Comparison of ENCODE assay signal across 34 cellular contexts in the genomic region with DNA sequence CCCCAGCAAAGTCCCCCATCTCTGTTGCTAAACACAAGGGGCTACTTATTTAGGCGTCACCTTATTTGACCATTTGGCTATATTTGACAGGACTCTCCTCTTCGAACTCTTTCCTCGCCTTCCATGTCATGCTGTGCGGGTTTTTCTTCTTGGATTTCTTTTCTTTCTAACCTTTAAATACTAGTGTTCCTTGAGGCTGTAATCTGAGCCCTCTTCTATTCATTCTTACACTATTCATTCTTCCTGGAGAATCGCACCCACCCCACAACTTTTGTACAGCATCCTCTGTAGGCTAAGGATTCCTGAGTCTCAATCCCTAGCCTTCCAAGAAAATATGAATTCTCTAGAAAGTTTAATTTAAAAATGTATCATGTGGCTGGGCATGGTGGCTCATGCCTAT.
"Had no signal": no experiment of that assay in that cellular context is flagged by ENCODE, and none has a peak within 500 bp of the region (broad histone marks: within the 10 kb centered on the region; RNA-seq: fewer than 3 reads in every experiment).

No MANE protein-coding gene starts in this region.

- DNase-seq: activated B cell treated with CpG ODN at 0.5 μM for 24 hours; activated CD4-positive, alpha-beta memory T cell treated with anti-CD3 and anti-CD28 coated beads for 36 hours; activated CD4-positive, alpha-beta T cell treated with anti-CD3 and anti-CD28 coated beads for 4 hours; activated CD4-positive, alpha-beta T cell treated with anti-CD3 and anti-CD28 coated beads, Interleukin-2, amount 10 ng/mL, durations not matched to agents 24 days and 14 days; activated CD4-positive, alpha-beta T cell treated with anti-CD3 and anti-CD28 coated beads, Interleukin-2, amount 50 U/mL, for 1 hour; activated CD4-positive, alpha-beta T cell treated with anti-CD3 and anti-CD28 coated beads, Interleukin-2, amount 50 U/mL, for 4 hours; activated CD4-positive, CD25-positive, alpha-beta regulatory T cell treated with anti-CD3 and anti-CD28 coated beads, Interleukin-2, amount 50 U/mL, for 72 hours; activated CD8-positive, alpha-beta memory T cell treated with anti-CD3 and anti-CD28 coated beads, Interleukin-2, amount 50 U/mL, for 4 hours; activated CD8-positive, alpha-beta T cell treated with anti-CD3 and anti-CD28 coated beads for 36 hours; activated gamma-delta T cell; activated naive CD4-positive, alpha-beta T cell treated with anti-CD3 and anti-CD28 coated beads, Interleukin-2, amount 10 ng/mL, durations not matched to agents 7 days and 5 days; activated naive CD4-positive, alpha-beta T cell treated with Interleukin-2 at 50 U/mL for 16 hours; activated naive CD8-positive, alpha-beta T cell treated with anti-CD3 and anti-CD28 coated beads, Interleukin-2, amount 10 ng/mL, durations not matched to agents 7 days and 5 days; activated naive CD8-positive, alpha-beta T cell treated with anti-CD3 and anti-CD28 coated beads, Interleukin-2, amount 50 U/mL, for 24 hours; activated T-cell treated with anti-CD3 and anti-CD28 coated beads for 4 hours; activated T-cell treated with anti-CD3 and anti-CD28 coated beads, Interleukin-2, amount 50 U/mL, for 1 hour; activated T-cell treated with anti-CD3 and anti-CD28 coated beads, Interleukin-2, amount 50 U/mL, for 4 hours; activated T-cell treated with anti-CD3 and anti-CD28 coated beads, Interleukin-2, amount 50 U/mL, for 72 hours; amniotic stem cell; aorta; body of pancreas; brain microvascular endothelial cell; central memory CD4-positive, alpha-beta T cell; T-helper 1 cell; T-helper 2 cell; T-helper 9 cell; WERI-Rb-1 had no signal

- H3K36me3 Mint-ChIP-seq: activated CD4-positive, alpha-beta memory T cell treated with anti-CD3 and anti-CD28 coated beads for 36 hours; activated naive CD4-positive, alpha-beta T cell treated with anti-CD3 and anti-CD28 coated beads, Interleukin-2, amount 10 ng/mL, durations not matched to agents 7 days and 5 days; activated naive CD4-positive, alpha-beta T cell treated with anti-CD3 and anti-CD28 coated beads, Interleukin-2, amount 50 U/mL, for 24 hours; activated naive CD8-positive, alpha-beta T cell; activated naive CD8-positive, alpha-beta T cell treated with anti-CD3 and anti-CD28 coated beads, Interleukin-2, amount 10 ng/mL, durations not matched to agents 7 days and 5 days had no signal

- H3K9me3 ChIP-seq: body of pancreas, breast epithelium had no signal

- H3K4me1 Mint-ChIP-seq: activated B cell treated with CpG ODN at 0.5 μM for 24 hours; activated CD4-positive, alpha-beta T cell treated with anti-CD3 and anti-CD28 coated beads, Interleukin-2, amount 10 ng/mL, durations not matched to agents 24 days and 14 days; activated naive CD4-positive, alpha-beta T cell treated with anti-CD3 and anti-CD28 coated beads, Interleukin-2, amount 10 ng/mL, durations not matched to agents 7 days and 5 days; activated naive CD4-positive, alpha-beta T cell treated with anti-CD3 and anti-CD28 coated beads, Interleukin-2, amount 50 U/mL, for 24 hours; activated naive CD8-positive, alpha-beta T cell treated with anti-CD3 and anti-CD28 coated beads, Interleukin-2, amount 10 ng/mL, durations not matched to agents 7 days and 5 days; activated naive CD8-positive, alpha-beta T cell treated with anti-CD3 and anti-CD28 coated beads, Interleukin-2, amount 50 U/mL, for 24 hours; activated T-helper 17 cell treated with anti-CD3 and anti-CD28 coated beads, Interleukin-2, amount 50 U/mL, for 72 hours had no signal

- H3K4me3 Mint-ChIP-seq: activated B cell treated with CpG ODN at 0.5 μM for 24 hours; activated CD4-positive, alpha-beta memory T cell treated with anti-CD3 and anti-CD28 coated beads for 36 hours; activated CD4-positive, alpha-beta T cell treated with anti-CD3 and anti-CD28 coated beads, Interleukin-2, amount 10 ng/mL, durations not matched to agents 24 days and 14 days; activated CD8-positive, alpha-beta T cell treated with anti-CD3 and anti-CD28 coated beads for 36 hours; activated naive CD4-positive, alpha-beta T cell treated with anti-CD3 and anti-CD28 coated beads, Interleukin-2, amount 10 ng/mL, durations not matched to agents 7 days and 5 days; activated naive CD4-positive, alpha-beta T cell treated with anti-CD3 and anti-CD28 coated beads, Interleukin-2, amount 50 U/mL, for 24 hours; activated naive CD8-positive, alpha-beta T cell; activated naive CD8-positive, alpha-beta T cell treated with anti-CD3 and anti-CD28 coated beads, Interleukin-2, amount 10 ng/mL, durations not matched to agents 7 days and 5 days; activated naive CD8-positive, alpha-beta T cell treated with anti-CD3 and anti-CD28 coated beads, Interleukin-2, amount 50 U/mL, for 24 hours; activated T-cell treated with anti-CD3 and anti-CD28 coated beads, Interleukin-2, amount 50 U/mL, for 4 hours; activated T-cell treated with anti-CD3 and anti-CD28 coated beads, Interleukin-2, amount 50 U/mL, for 72 hours; activated T-helper 1 cell treated with anti-CD3 and anti-CD28 coated beads, Interleukin-12 subunit alpha, Interleukin-12 subunit beta, Interleukin-2, Interleukin-4 antibody, amounts not matched to agents 30 ng/mL and 10 ng/mL and 1 ng/mL, durations not matched to agents 14 hours and 24 hours and 36 hours; activated T-helper 17 cell treated with anti-CD3 and anti-CD28 coated beads, Interleukin-2, amount 50 U/mL, for 72 hours; T-helper 1 cell treated with Interleukin-12 subunit alpha and Interleukin-12 subunit beta and Interleukin-4 antibody, amounts not matched to agents 30 μg/mL and 1 μg/mL, for 36 hours; T-helper 2 cell treated with Interferon-gamma antibody and Interleukin-4, amounts not matched to agents 5 μg/mL and 100 μg/mL, for 36 hours had no signal

- H3K4me3 ChIP-seq: body of pancreas, breast epithelium had no signal

- H3K9me3 Mint-ChIP-seq: activated B cell treated with CpG ODN at 0.5 μM for 24 hours; activated CD4-positive, alpha-beta memory T cell treated with anti-CD3 and anti-CD28 coated beads for 36 hours; activated CD4-positive, alpha-beta T cell treated with anti-CD3 and anti-CD28 coated beads, Interleukin-2, amount 10 ng/mL, durations not matched to agents 24 days and 14 days; activated CD8-positive, alpha-beta T cell treated with anti-CD3 and anti-CD28 coated beads for 36 hours; activated naive CD4-positive, alpha-beta T cell treated with anti-CD3 and anti-CD28 coated beads, Interleukin-2, amount 10 ng/mL, durations not matched to agents 7 days and 5 days; activated naive CD4-positive, alpha-beta T cell treated with anti-CD3 and anti-CD28 coated beads, Interleukin-2, amount 50 U/mL, for 24 hours; activated naive CD8-positive, alpha-beta T cell treated with anti-CD3 and anti-CD28 coated beads, Interleukin-2, amount 10 ng/mL, durations not matched to agents 7 days and 5 days; activated naive CD8-positive, alpha-beta T cell treated with anti-CD3 and anti-CD28 coated beads, Interleukin-2, amount 50 U/mL, for 24 hours; activated T-cell treated with anti-CD3 and anti-CD28 coated beads, Interleukin-2, amount 50 U/mL, for 4 hours; activated T-helper 1 cell treated with anti-CD3 and anti-CD28 coated beads, Interleukin-12 subunit alpha, Interleukin-12 subunit beta, Interleukin-2, Interleukin-4 antibody, amounts not matched to agents 30 ng/mL and 10 ng/mL and 1 ng/mL, durations not matched to agents 14 hours and 24 hours and 36 hours; T-helper 1 cell treated with Interleukin-12 subunit alpha and Interleukin-12 subunit beta and Interleukin-4 antibody, amounts not matched to agents 30 μg/mL and 1 μg/mL, for 36 hours; T-helper 2 cell treated with Interferon-gamma antibody and Interleukin-4, amounts not matched to agents 5 μg/mL and 100 μg/mL, for 36 hours had no signal

- H3K36me3 ChIP-seq: brain microvascular endothelial cell, breast epithelium, WERI-Rb-1 had no signal

- H3K27me3 ChIP-seq: body of pancreas, brain microvascular endothelial cell, breast epithelium had no signal

- H3K27ac ChIP-seq: body of pancreas, brain microvascular endothelial cell, breast epithelium, WERI-Rb-1 had no signal

- H3K4me1 ChIP-seq: body of pancreas, breast epithelium had no signal

- H3K27me3 Mint-ChIP-seq: activated B cell treated with CpG ODN at 0.5 μM for 24 hours; activated naive CD4-positive, alpha-beta T cell treated with anti-CD3 and anti-CD28 coated beads, Interleukin-2, amount 10 ng/mL, durations not matched to agents 7 days and 5 days had no signal

- H3K27ac Mint-ChIP-seq: activated B cell treated with CpG ODN at 0.5 μM for 24 hours; activated CD4-positive, alpha-beta memory T cell treated with anti-CD3 and anti-CD28 coated beads for 36 hours; activated CD4-positive, alpha-beta T cell treated with anti-CD3 and anti-CD28 coated beads, Interleukin-2, amount 10 ng/mL, durations not matched to agents 24 days and 14 days; activated CD8-positive, alpha-beta T cell treated with anti-CD3 and anti-CD28 coated beads for 36 hours; activated naive CD4-positive, alpha-beta T cell treated with anti-CD3 and anti-CD28 coated beads, Interleukin-2, amount 10 ng/mL, durations not matched to agents 7 days and 5 days; activated naive CD4-positive, alpha-beta T cell treated with anti-CD3 and anti-CD28 coated beads, Interleukin-2, amount 50 U/mL, for 24 hours; activated naive CD8-positive, alpha-beta T cell; activated naive CD8-positive, alpha-beta T cell treated with anti-CD3 and anti-CD28 coated beads, Interleukin-2, amount 10 ng/mL, durations not matched to agents 7 days and 5 days; activated naive CD8-positive, alpha-beta T cell treated with anti-CD3 and anti-CD28 coated beads, Interleukin-2, amount 50 U/mL, for 24 hours; activated T-cell treated with anti-CD3 and anti-CD28 coated beads, Interleukin-2, amount 50 U/mL, for 72 hours; activated T-helper 1 cell treated with anti-CD3 and anti-CD28 coated beads, Interleukin-12 subunit alpha, Interleukin-12 subunit beta, Interleukin-2, Interleukin-4 antibody, amounts not matched to agents 30 ng/mL and 10 ng/mL and 1 ng/mL, durations not matched to agents 14 hours and 24 hours and 36 hours; activated T-helper 17 cell treated with anti-CD3 and anti-CD28 coated beads, Interleukin-2, amount 50 U/mL, for 72 hours; T-helper 1 cell treated with Interleukin-12 subunit alpha and Interleukin-12 subunit beta and Interleukin-4 antibody, amounts not matched to agents 30 μg/mL and 1 μg/mL, for 36 hours; T-helper 2 cell treated with Interferon-gamma antibody and Interleukin-4, amounts not matched to agents 5 μg/mL and 100 μg/mL, for 36 hours had no signal
